In the genomic region with DNA sequence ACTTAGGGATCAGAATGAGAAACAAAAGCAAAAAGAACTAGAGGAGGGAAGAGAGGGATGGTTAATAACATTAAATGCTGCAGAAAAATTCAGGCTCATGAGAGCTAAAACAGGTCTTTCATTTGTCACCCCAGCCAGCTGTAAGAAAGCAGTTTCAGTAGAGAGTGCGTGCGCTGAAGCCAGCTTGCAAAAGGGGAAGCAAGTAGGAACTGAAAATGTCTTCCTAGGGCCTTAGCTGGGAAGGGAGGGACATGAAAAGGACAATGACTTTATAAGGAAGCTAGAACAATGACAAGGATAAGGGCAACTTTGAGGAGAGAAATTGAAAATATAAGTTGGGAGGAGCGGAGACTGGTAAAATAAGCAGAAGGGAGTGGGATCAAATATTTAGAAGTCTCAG, we compare ENCODE assay signal across 13 cellular contexts. TPM values are rescaled to one million over a fixed set of nuclear protein-coding genes. Genes with fewer than 3 reads are reported as not detected.
DNase-seq lines count a peak whose midpoint lies in the region; ATAC-seq, FAIRE-seq and TF ChIP-seq lines count a peak whose summit lies in the region.
"Had no signal": no experiment of that assay in that cellular context is flagged by ENCODE, and none has a peak within 500 bp of the region (broad histone marks: within the 10 kb centered on the region; RNA-seq: fewer than 3 reads in every experiment).

No MANE protein-coding gene starts in this region.

- peak overlapping the region; percentile 57 for H3K4me3 ChIP-seq in GM12878
- H3K4me3 ChIP-seq: tibial artery had no signal

- CTCF ChIA-PET in GM10248 (lab: Yijun Ruan, JAX), result interaction anchor here (0.8 to 4.3 kb wide), 4 partner anchors 16 to 338 kb away, joined by 3 to 28 read pairs (median 6); no protein-coding TSS in a partner anchor
- CTCF ChIA-PET in GM12878 (lab: Yijun Ruan, JAX), result interaction anchor here (0.8 to 7.2 kb wide), 10 partner anchors 12 to 338 kb away, joined by 3 to 73 read pairs (median 3); a partner anchor contains a TSS

- H3K4me3 Mint-ChIP-seq in neural crest cell, result peak overlapping the region; percentile 46

- H3K27me3 ChIP-seq in GM12878 (replicated peaks in 1 of 2; ENCODE audit: control insufficient read depth in 2 of 2, insufficient read depth in 2 of 2, low read length in 1 of 2), result no peaks in the 10 kb centered on the region
- H3K27me3 ChIP-seq: tibial artery had no signal

- peaks cover 66% of the 10 kb centered on the region for H3K79me2 ChIP-seq in GM12878 (ENCODE audit: control insufficient read depth, insufficient read depth, low read length)

- H3K9me3 Mint-ChIP-seq in neural crest cell, result peaks cover 3% of the 10 kb centered on the region

- RAD21 ChIA-PET in GM12878 (lab: Charles Lee; ENCODE audit: unreplicated experiment), result interaction anchor here (0.7 to 3.3 kb wide), 14 partner anchors 22 to 489 kb away, joined by 3 to 18 read pairs (median 5); a partner anchor contains a TSS

- H3K27ac ChIP-seq in GM12878 (ENCODE audit: control insufficient read depth, insufficient read depth), result peak overlapping the region; percentile 83
- H3K27ac ChIP-seq: tibial artery had no signal

- no TSS peak for BruUV-seq in GM12878 (replicated peaks; lab: Mats Ljungman, UMichigan)

- no peaks in the 10 kb centered on the region for H4K20me1 ChIP-seq in GM12878 (ENCODE audit: control insufficient read depth, insufficient read depth)

- peaks cover 2 to 4% of the 10 kb centered on the region in 2 experiments; a peak in 3 of 4 replicates for H3K36me3 ChIP-seq in GM12878 (ENCODE audit: control insufficient read depth in 2 of 2, insufficient read depth in 2 of 2, low read length in 1 of 2)

- no peak for TF ChIP-seq POLR2A in GM12878 (IDR thresholded peaks at IDR 0.05; ENCODE audit: low read depth, low read length)

- no peaks in the 10 kb centered on the region for H3K27me3 Mint-ChIP-seq in neural crest cell (ENCODE audit: low read depth)

- H2AFZ ChIP-seq in GM12878 (ENCODE audit: control insufficient read depth, low read depth, low read length), result no peak overlapping the region; the same call in 1 of the 2 replicates

- peak; percentile 33 for ATAC-seq in GM12878
- no peak for ATAC-seq in GM21576 (IDR thresholded peaks at IDR 0.05; ENCODE audit: unreplicated experiment)

- no peak overlapping the region for H3K27ac Mint-ChIP-seq in neural crest cell (ENCODE audit: unreplicated experiment)

- peak; percentile 75 for FAIRE-seq in GM12878 (lab: Jason Lieb, UNC)

- POLR2A ChIA-PET in GM10248 (lab: Yijun Ruan, JAX), result no interaction called here
- POLR2A ChIA-PET in GM12878 (lab: Charles Lee), result interaction anchor here (0.8 to 2.8 kb wide), 9 partner anchors 19 to 489 kb away, joined by 3 to 17 read pairs (median 3); a partner anchor contains a TSS

- intact Hi-C loops in GM12878 (cut with micrococcal nuclease; ENCODE audit: unreplicated experiment), result loop anchor here (10.0 kb wide), 3 partner anchors 294 to 616 kb away; a partner anchor contains a TSS

- TF ChIP-seq RAD21 in GM12878 (IDR thresholded peaks at IDR 0.05; ENCODE audit: insufficient read depth, low read depth, low read length), result no peak

- peak overlapping the region; percentile 57 for H3K9ac ChIP-seq in GM12878 (ENCODE audit: control insufficient read depth, insufficient read depth, low read length)

- H3K4me2 ChIP-seq in GM12878 (ENCODE audit: control insufficient read depth, insufficient read depth), result peak overlapping the region; percentile 78

- peak; percentile 45 for DNase-seq in GM10248 (ENCODE audit: extremely low spot score)
- peak; percentile 53 for DNase-seq in NAMALWA (ENCODE audit: low spot score)
- DNase-seq in GM12878 (ENCODE audit: low read depth, low spot score), result no peak
- DNase-seq in neural crest cell (ENCODE audit: low read depth, low spot score), result no peak
- no peak for DNase-seq in NCI-H345 treated with DMSO at 0.1 percent for 48 hours (lab: John Stamatoyannopoulos, UW; ENCODE audit: unreplicated experiment)
- DNase-seq in COR-L47 (lab: John Stamatoyannopoulos, UW), result no peak
- DNase-seq in inferior parietal cortex (ENCODE audit: extremely low spot score), result no peak
- DNase-seq: activated CD8-positive, alpha-beta memory T cell treated with anti-CD3 and anti-CD28 coated beads, Interleukin-2, amount 50 U/mL, for 4 hours; DMS153; Karpas-422; NCI-H524 treated with DMSO at 0.1 percent for 48 hours had no signal

- peaks cover 8% of the 10 kb centered on the region for H3K36me3 Mint-ChIP-seq in neural crest cell (ENCODE audit: low read depth)

- in situ Hi-C loops in GM12878 (cut with MboI), result no loop called here

- WGBS in GM12878 (ENCODE audit: insufficient coverage, insufficient replicate concordance, low lambda C conversion rate, missing lambda C conversion rate), result 34% methylated on average over 3 of the region's 3 CpGs

- TF ChIP-seq CTCF in GM10248 (IDR thresholded peaks at IDR 0.05; ENCODE audit: control extremely low read depth, extremely low read depth, low read depth, missing control alignments), result no peak
- TF ChIP-seq CTCF in GM12878 (IDR thresholded peaks at IDR 0.05 in 2 of 3, conservative IDR thresholded peaks at IDR 0.05 in 1 of 3; ENCODE audit: control insufficient read depth in 2 of 3, extremely low read depth in 1 of 3, insufficient read depth in 1 of 3, low read depth in 3 of 3, low read length in 3 of 3), result no peak
- no peak for TF ChIP-seq CTCF in neural crest cell (conservative IDR thresholded peaks at IDR 0.05)

- H3K4me1 ChIP-seq in GM12878 (ENCODE audit: control insufficient read depth, insufficient read depth, low read length), result peaks cover 29% of the 10 kb centered on the region

- no peaks in the 10 kb centered on the region for H3K9me3 ChIP-seq in GM12878 (replicated peaks; ENCODE audit: control insufficient read depth, insufficient read depth, low read length)
- H3K9me3 ChIP-seq: tibial artery had no signal

- SMC1A ChIA-PET in GM12878 (lab: Charles Lee; ENCODE audit: uncharacterized antibody, unreplicated experiment), result interaction anchor here (0.7 to 3.1 kb wide), 16 partner anchors 11 to 611 kb away, joined by 3 to 17 read pairs (median 4); a partner anchor contains a TSS

- H3K4me1 Mint-ChIP-seq in neural crest cell, result peaks cover 39% of the 10 kb centered on the region

- TF ChIP-seq EP300 in GM12878 (IDR thresholded peaks at IDR 0.05; ENCODE audit: borderline replicate concordance in 1 of 2, control insufficient read depth in 1 of 2, low read depth in 2 of 2, low read length in 2 of 2), result peak in 1 of 2 experiments; percentile 64; a peak in 2 of 4 replicates

RNA-seq across cellular contexts. Expression of a gene that starts 3.1 kb away (rescaled TPM):
- total RNA-seq in GM12878 (2013; cell fraction: nucleolus; rRNA removed), result 28.6 and 31.7 TPM in 2 replicates
- total RNA-seq in GM12878 (2014; rRNA removed) (169 and 200 TPM in 2 replicates), GM12878 (2014; rRNA removed; fragmentation: Illumina TruSeq; extraction: Trizol) (159 and 160 TPM in 2 replicates), GM12878 (2021) (94.5 and 101 TPM in 2 replicates), neural crest cell (66.1 and 66.2 TPM in 2 replicates)
- polyA plus RNA-seq in GM12878 (2011; ENCODE audit: low read depth), result 57.0 TPM
- polyA plus RNA-seq in GM12878 (2011; rRNA removed) (209 and 341 TPM in 2 replicates), GM12878 (2014; fragmentation: Illumina TruSeq; extraction: Trizol) (132 and 138 TPM in 2 replicates), GM12878 (2014; fragmentation: Nextera tagmentation; extraction: Ambion mirVana) (100 to 1,000 TPM; 264 to 303 TPM), GM12878 (2014; rRNA removed) (164 and 198 TPM in 2 replicates), GM12878 (2016; fragmentation: Nextera tagmentation; extraction: Ambion mirVana) (100 to 1,000 TPM; 399 to 400 TPM)
- polyA plus RNA-seq in GM12878 (2011; cell fraction: cytosol; rRNA removed), result 67.5 and 68.0 TPM in 2 replicates
- 38.7 and 42.2 TPM in 2 replicates for polyA plus RNA-seq in GM12878 (2011; cell fraction: nucleus; rRNA removed)
- 108 and 116 TPM in 2 replicates for polyA plus RNA-seq in GM12878 (2012)
- 15.3 and 17.4 TPM in 2 replicates for polyA minus RNA-seq in GM12878 (2011; rRNA and poly(A)+ RNA removed)
- polyA minus RNA-seq in GM12878 (2011; cell fraction: cytosol; rRNA and poly(A)+ RNA removed), result 13.8 and 19.2 TPM in 2 replicates
- 7.9 and 11.5 TPM in 2 replicates for polyA minus RNA-seq in GM12878 (2011; cell fraction: nucleus; rRNA and poly(A)+ RNA removed)

RNA-seq across cellular contexts. Expression of a gene that starts 5.3 kb away (rescaled TPM):
- total RNA-seq in GM12878 (2013; cell fraction: nucleolus; rRNA removed), result 73.0 and 74.8 TPM in 2 replicates
- total RNA-seq in GM12878 (2014; rRNA removed) (31.7 and 47.7 TPM in 2 replicates), GM12878 (2014; rRNA removed; fragmentation: Illumina TruSeq; extraction: Trizol) (60.4 and 62.5 TPM in 2 replicates), GM12878 (2021) (107 and 115 TPM in 2 replicates), neural crest cell (104 and 131 TPM in 2 replicates)
- polyA plus RNA-seq in GM12878 (2011; ENCODE audit: low read depth), result 35.5 TPM
- polyA plus RNA-seq in GM12878 (2011; rRNA removed) (97.7 and 107 TPM in 2 replicates), GM12878 (2014; fragmentation: Illumina TruSeq; extraction: Trizol) (92.2 and 97.0 TPM in 2 replicates), GM12878 (2014; fragmentation: Nextera tagmentation; extraction: Ambion mirVana) (10 to 100 TPM; 17.8 to 32.3 TPM), GM12878 (2014; rRNA removed) (79.8 and 95.7 TPM in 2 replicates), GM12878 (2016; fragmentation: Nextera tagmentation; extraction: Ambion mirVana) (100 to 1,000 TPM; 113 TPM)
- 86.6 and 101 TPM in 2 replicates for polyA plus RNA-seq in GM12878 (2011; cell fraction: cytosol; rRNA removed)
- polyA plus RNA-seq in GM12878 (2011; cell fraction: nucleus; rRNA removed), result 133 and 168 TPM in 2 replicates
- 58.2 and 60.8 TPM in 2 replicates for polyA plus RNA-seq in GM12878 (2012)
- 70.5 and 78.2 TPM in 2 replicates for polyA minus RNA-seq in GM12878 (2011; rRNA and poly(A)+ RNA removed)
- 24.1 and 30.9 TPM in 2 replicates for polyA minus RNA-seq in GM12878 (2011; cell fraction: cytosol; rRNA and poly(A)+ RNA removed)
- polyA minus RNA-seq in GM12878 (2011; cell fraction: nucleus; rRNA and poly(A)+ RNA removed), result 29.1 and 41.5 TPM in 2 replicates

RNA-seq across cellular contexts. Expression of a gene that starts 44.2 kb away (rescaled TPM):
- total RNA-seq in GM12878 (2013; cell fraction: nucleolus; rRNA removed), result 20.9 and 25.3 TPM in 2 replicates
- total RNA-seq in GM12878 (2014; rRNA removed) (5.4 and 8.4 TPM in 2 replicates), GM12878 (2014; rRNA removed; fragmentation: Illumina TruSeq; extraction: Trizol) (3.8 and 4.8 TPM in 2 replicates), GM12878 (2021) (5.6 and 5.9 TPM in 2 replicates), neural crest cell (8.5 and 8.8 TPM in 2 replicates)
- 2.9 TPM for polyA plus RNA-seq in GM12878 (2011; ENCODE audit: low read depth)
- polyA plus RNA-seq in GM12878 (2011; rRNA removed) (2.9 and 4.3 TPM in 2 replicates), GM12878 (2014; fragmentation: Illumina TruSeq; extraction: Trizol) (3.4 and 6.1 TPM in 2 replicates), GM12878 (2014; fragmentation: Nextera tagmentation; extraction: Ambion mirVana) (under 1 TPM; 0.69 to 0.75 TPM), GM12878 (2014; rRNA removed) (5.5 and 6.6 TPM in 2 replicates), GM12878 (2016; fragmentation: Nextera tagmentation; extraction: Ambion mirVana) (1 to 10 TPM; 3.3 to 4.4 TPM)
- 5.8 and 7.7 TPM in 2 replicates for polyA plus RNA-seq in GM12878 (2011; cell fraction: cytosol; rRNA removed)
- polyA plus RNA-seq in GM12878 (2011; cell fraction: nucleus; rRNA removed), result 14.9 and 15.7 TPM in 2 replicates
- polyA plus RNA-seq in GM12878 (2012), result 6.3 and 6.4 TPM in 2 replicates
- 3.6 and 6.2 TPM in 2 replicates for polyA minus RNA-seq in GM12878 (2011; rRNA and poly(A)+ RNA removed)
- polyA minus RNA-seq in GM12878 (2011; cell fraction: cytosol; rRNA and poly(A)+ RNA removed), result 1.6 and 3.8 TPM in 2 replicates
- 3.6 and 6.7 TPM in 2 replicates for polyA minus RNA-seq in GM12878 (2011; cell fraction: nucleus; rRNA and poly(A)+ RNA removed)

Comparison
In these comparisons a context has a peak if more than half of its experiments do, and no peak if none do; other contexts are left out.
1. DNase-seq: peak in GM10248 (single experiment) and NAMALWA (single experiment); none in GM12878 (single experiment), neural crest cell (single experiment), NCI-H345 treated with DMSO at 0.1 percent for 48 hours (single experiment), COR-L47 (single experiment) and inferior parietal cortex (single experiment).